Comparison of ENCODE assay signal across 17 cellular contexts in the genomic region with DNA sequence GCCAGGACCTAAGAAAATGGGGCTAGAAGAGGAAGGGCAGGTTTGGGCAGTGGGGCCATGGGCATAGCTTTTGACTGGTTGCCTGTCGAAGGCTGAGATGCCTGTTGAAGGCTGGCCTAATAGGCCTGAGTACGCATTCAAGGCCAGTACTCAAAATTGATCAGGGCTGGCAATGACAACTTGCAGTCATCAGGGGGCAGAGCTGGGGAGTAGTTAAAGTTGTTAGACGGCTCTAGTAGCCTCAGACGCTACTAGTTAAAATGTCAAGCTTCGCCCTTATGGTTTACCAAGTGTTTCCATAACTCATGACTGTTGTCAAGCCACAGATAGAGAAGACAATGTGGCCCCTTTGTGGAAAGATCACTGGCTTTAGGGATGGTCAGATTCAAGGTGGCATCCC.
"Had no signal": no experiment of that assay in that cellular context is flagged by ENCODE, and none has a peak within 500 bp of the region (broad histone marks: within the 10 kb centered on the region; RNA-seq: fewer than 3 reads in every experiment).

No MANE protein-coding gene starts in this region.

- H3K9me3 ChIP-seq: colonic mucosa, esophagus squamous epithelium, prostate gland had no signal

- H3K27me3 ChIP-seq: colonic mucosa, esophagus squamous epithelium had no signal

- DNase-seq: activated CD4-positive, alpha-beta memory T cell treated with anti-CD3 and anti-CD28 coated beads, Interleukin-2, amount 10 ng/mL, durations not matched to agents 7 days and 5 days; activated CD8-positive, alpha-beta memory T cell treated with anti-CD3 and anti-CD28 coated beads, Interleukin-2, amount 50 U/mL, for 4 hours; activated effector memory CD4-positive, alpha-beta T cell treated with anti-CD3 and anti-CD28 coated beads, Interleukin-2, amount 50 U/mL, for 16 hours; activated T-cell treated with anti-CD3 and anti-CD28 coated beads, Interleukin-2, amount 50 U/mL, for 48 hours; amniotic stem cell; caudate nucleus; colonic mucosa; esophagus squamous epithelium; foreskin fibroblast; immature natural killer cell; mesenchymal stem cell; natural killer cell; occipital lobe; T-helper 1 cell had no signal

- H3K4me1 ChIP-seq: colonic mucosa, esophagus squamous epithelium, prostate gland had no signal

- H3K27me3 Mint-ChIP-seq: activated CD4-positive, alpha-beta memory T cell treated with anti-CD3 and anti-CD28 coated beads, Interleukin-2, amount 10 ng/mL, durations not matched to agents 7 days and 5 days; activated naive CD4-positive, alpha-beta T cell treated with anti-CD3 and anti-CD28 coated beads, Interleukin-2, amount 50 U/mL, for 24 hours had no signal

- H3K9me3 Mint-ChIP-seq: activated CD4-positive, alpha-beta memory T cell treated with anti-CD3 and anti-CD28 coated beads, Interleukin-2, amount 10 ng/mL, durations not matched to agents 7 days and 5 days; activated naive CD4-positive, alpha-beta T cell treated with anti-CD3 and anti-CD28 coated beads, Interleukin-2, amount 50 U/mL, for 24 hours; immature natural killer cell; natural killer cell had no signal

- H3K27ac Mint-ChIP-seq: activated CD4-positive, alpha-beta memory T cell treated with anti-CD3 and anti-CD28 coated beads, Interleukin-2, amount 10 ng/mL, durations not matched to agents 7 days and 5 days; activated naive CD4-positive, alpha-beta T cell treated with anti-CD3 and anti-CD28 coated beads, Interleukin-2, amount 50 U/mL, for 24 hours; natural killer cell had no signal

- ATAC-seq: natural killer cell, sciatic nerve had no signal

- H3K4me1 Mint-ChIP-seq: activated CD4-positive, alpha-beta memory T cell treated with anti-CD3 and anti-CD28 coated beads, Interleukin-2, amount 10 ng/mL, durations not matched to agents 7 days and 5 days; activated naive CD4-positive, alpha-beta T cell treated with anti-CD3 and anti-CD28 coated beads, Interleukin-2, amount 50 U/mL, for 24 hours; immature natural killer cell; natural killer cell had no signal

- H3K27ac ChIP-seq: colonic mucosa, esophagus squamous epithelium, prostate gland had no signal

- H3K4me3 Mint-ChIP-seq: activated CD4-positive, alpha-beta memory T cell treated with anti-CD3 and anti-CD28 coated beads, Interleukin-2, amount 10 ng/mL, durations not matched to agents 7 days and 5 days; activated naive CD4-positive, alpha-beta T cell treated with anti-CD3 and anti-CD28 coated beads, Interleukin-2, amount 50 U/mL, for 24 hours; immature natural killer cell; natural killer cell had no signal

- H3K4me3 ChIP-seq: colonic mucosa, esophagus squamous epithelium, prostate gland had no signal
